25 cellular contexts compared by ENCODE assay signal in genomic region chr9:29220852-29221251, GRCh38. TPM values are rescaled to one million over a fixed set of nuclear protein-coding genes. Genes with fewer than 3 reads are reported as not detected.
DNase-seq lines count a peak whose midpoint lies in the region; ATAC-seq and TF ChIP-seq lines count a peak whose summit lies in the region.
"Had no signal": no experiment of that assay in that cellular context is flagged by ENCODE, and none has a peak within 500 bp of the region (broad histone marks: within the 10 kb centered on the region; RNA-seq: fewer than 3 reads in every experiment).

No MANE protein-coding gene starts in this region.

- H3K4me3 Mint-ChIP-seq in neural progenitor cell, result no peak overlapping the region
- H3K4me3 Mint-ChIP-seq: CD4-positive, alpha-beta memory T cell; H9; IgD-negative memory B cell had no signal

- H2AFZ ChIP-seq in Loucy (ENCODE audit: low read length), result peak overlapping the region; percentile 15; the same call in 1 of the 2 replicates
- no peak overlapping the region for H2AFZ ChIP-seq in neural progenitor cell (replicated peaks)

- 36% methylated on average over 1 of the region's 1 CpG for WGBS in prostate gland

- H3K9me2 ChIP-seq in Loucy (replicated peaks; ENCODE audit: low read depth, low read length), result no peaks in the 10 kb centered on the region

- no peaks in the 10 kb centered on the region for H3K9me3 Mint-ChIP-seq in neural progenitor cell
- H3K9me3 Mint-ChIP-seq: H9, IgD-negative memory B cell had no signal

- H3K27me3 Mint-ChIP-seq in neural progenitor cell (ENCODE audit: insufficient read depth, low read depth), result peaks cover 9% of the 10 kb centered on the region
- H3K27me3 Mint-ChIP-seq: IgD-negative memory B cell had no signal

- H3K4me1 ChIP-seq in A673 (ENCODE audit: insufficient read depth, low read length, poor library complexity, severe bottlenecking) (peaks cover 42% of the 10 kb centered on the region), Loucy (ENCODE audit: insufficient read depth, low read length, poor library complexity, severe bottlenecking) (no peaks in the 10 kb centered on the region), endocrine pancreas (ENCODE audit: control insufficient read depth, insufficient read depth, low read length) (peaks cover 10% of the 10 kb centered on the region), neural progenitor cell (no peaks in the 10 kb centered on the region), prostate gland (replicated peaks) (no peaks in the 10 kb centered on the region)
- H3K4me1 ChIP-seq: A549 had no signal

- H4K20me1 ChIP-seq in Loucy (ENCODE audit: insufficient read depth, low read length, poor library complexity, severe bottlenecking) (no peaks in the 10 kb centered on the region), neural progenitor cell (ENCODE audit: low read depth) (no peaks in the 10 kb centered on the region)

- H3K27ac Mint-ChIP-seq in neural progenitor cell, result no peak overlapping the region
- H3K27ac Mint-ChIP-seq: CD4-positive, alpha-beta memory T cell; H9; IgD-negative memory B cell had no signal

- no TSS peak for BruUV-seq in A673 (replicated peaks; lab: Mats Ljungman, UMichigan)

- intact Hi-C loops in A673 (cut with micrococcal nuclease; ENCODE audit: unreplicated experiment), result no loop called here
- intact Hi-C loops in prostate gland (cut with DNase I), result no loop called here

- TF ChIP-seq POLR2A in prostate gland (IDR thresholded peaks at IDR 0.05), result no peak

- TF ChIP-seq CTCF in A673 (conservative IDR thresholded peaks at IDR 0.05; ENCODE audit: low read depth, low read length) (peak; percentile 45; the same call in 1 of the 2 replicates), Loucy (conservative IDR thresholded peaks at IDR 0.05; ENCODE audit: low read length) (no peak), neural progenitor cell (IDR thresholded peaks at IDR 0.05) (peak; percentile 8), prostate gland (IDR thresholded peaks at IDR 0.05) (no peak)

- H3K79me2 ChIP-seq in Loucy (ENCODE audit: insufficient read depth, low read length) (no peaks in the 10 kb centered on the region), neural progenitor cell (ENCODE audit: low read depth) (no peaks in the 10 kb centered on the region)

- DNase-seq in A673 (ENCODE audit: low spot score), result no peak
- no peak for DNase-seq in neural progenitor cell (ENCODE audit: low spot score)
- DNase-seq in activated CD4-positive, alpha-beta T cell treated with anti-CD3 and anti-CD28 coated beads, Interleukin-2, amount 50 U/mL, for 48 hours, result no peak
- DNase-seq in prostate gland (ENCODE audit: low spot score), result no peak
- DNase-seq: C1 segment of cervical spinal cord; CD4-positive, alpha-beta memory T cell; COR-L47; DMS53; H9; NCI-H1092; NCI-H1417 treated with DMSO at 0.1 percent for 48 hours; NCI-H187 treated with DMSO at 0.1 percent for 48 hours; NCI-H2171 treated with DMSO at 0.1 percent for 48 hours; NCI-H345; NCI-H510A treated with DMSO at 0.1 percent for 48 hours; NCI-H82; SIG-M5 had no signal

- CTCF ChIA-PET in A673 (lab: Charles Lee), result no interaction called here

- no peaks in the 10 kb centered on the region for H3K27me3 ChIP-seq in A673 (replicated peaks; ENCODE audit: insufficient read depth, low read depth, low read length, poor library complexity)
- no peaks in the 10 kb centered on the region for H3K27me3 ChIP-seq in Loucy (ENCODE audit: insufficient read depth, low read length, poor library complexity, severe bottlenecking)
- H3K27me3 ChIP-seq in endocrine pancreas (ENCODE audit: control insufficient read depth, insufficient read depth, low read length), result no peaks in the 10 kb centered on the region
- H3K27me3 ChIP-seq in neural progenitor cell, result peaks cover 19% of the 10 kb centered on the region
- H3K27me3 ChIP-seq in prostate gland (replicated peaks; ENCODE audit: insufficient read depth), result no peaks in the 10 kb centered on the region

- ATAC-seq in HG03159 (IDR thresholded peaks at IDR 0.05; ENCODE audit: unreplicated experiment), result no peak
- ATAC-seq: A549 had no signal

- POLR2A ChIA-PET in A673 (lab: Charles Lee; ENCODE audit: low non-redundant PET), result interaction anchor here (0.5 kb wide), 1 partner anchor 54 kb away, joined by 4 read pairs; no protein-coding TSS in a partner anchor

- H3K36me3 Mint-ChIP-seq in neural progenitor cell, result no peaks in the 10 kb centered on the region
- H3K36me3 Mint-ChIP-seq: CD4-positive, alpha-beta memory T cell; IgD-negative memory B cell had no signal

- H3K4me2 ChIP-seq in Loucy (ENCODE audit: low read depth, low read length, poor library complexity, severe bottlenecking) (no peak overlapping the region), neural progenitor cell (no peak overlapping the region)
- H3K4me2 ChIP-seq: A549, KMS-11 had no signal

- H3K36me3 ChIP-seq in A673 (ENCODE audit: insufficient read depth, low read length, poor library complexity, severe bottlenecking) (no peaks in the 10 kb centered on the region), Loucy (ENCODE audit: insufficient read depth, low read length) (no peaks in the 10 kb centered on the region), endocrine pancreas (ENCODE audit: control insufficient read depth, insufficient read depth, low read length) (no peaks in the 10 kb centered on the region), neural progenitor cell (no peaks in the 10 kb centered on the region), prostate gland (no peaks in the 10 kb centered on the region)

- H3K27ac ChIP-seq in A673 (ENCODE audit: low read depth, low read length, poor library complexity, severe bottlenecking), result peak overlapping the region; percentile 44
- no peak overlapping the region for H3K27ac ChIP-seq in neural progenitor cell
- H3K27ac ChIP-seq in prostate gland, result no peak overlapping the region
- H3K27ac ChIP-seq: A549, KMS-11 had no signal

- H3F3A ChIP-seq in Loucy (ENCODE audit: low read depth) (no peaks in the 10 kb centered on the region), neural progenitor cell (ENCODE audit: low read depth) (no peaks in the 10 kb centered on the region)

- H3K4me3 ChIP-seq in A673 (ENCODE audit: low read depth, low read length, poor library complexity, severe bottlenecking) (no peak overlapping the region), Loucy (ENCODE audit: low read length, poor library complexity, severe bottlenecking) (no peak overlapping the region), endocrine pancreas (ENCODE audit: control insufficient read depth, insufficient read depth, low read length) (peak overlapping the region; percentile 5), neural progenitor cell (no peak overlapping the region), prostate gland (no peak overlapping the region)
- H3K4me3 ChIP-seq: A549 had no signal

- no peaks in the 10 kb centered on the region for H3K4me1 Mint-ChIP-seq in neural progenitor cell
- H3K4me1 Mint-ChIP-seq: IgD-negative memory B cell had no signal

- no peak overlapping the region for H3K9ac ChIP-seq in Loucy (ENCODE audit: low read depth, low read length, poor library complexity, severe bottlenecking)
- no peak overlapping the region for H3K9ac ChIP-seq in endocrine pancreas (ENCODE audit: control insufficient read depth, insufficient read depth, low read length)
- H3K9ac ChIP-seq in neural progenitor cell, result no peak overlapping the region
- H3K9ac ChIP-seq: KMS-11 had no signal

- H3K9me3 ChIP-seq in A673 (ENCODE audit: low read depth, low read length, poor library complexity, severe bottlenecking) (no peaks in the 10 kb centered on the region), Loucy (ENCODE audit: insufficient read depth, low read depth, low read length) (no peaks in the 10 kb centered on the region), endocrine pancreas (ENCODE audit: control insufficient read depth, low read length) (no peaks in the 10 kb centered on the region), neural progenitor cell (ENCODE audit: low read depth) (no peaks in the 10 kb centered on the region), prostate gland (no peaks in the 10 kb centered on the region)
- H3K9me3 ChIP-seq: A549 had no signal

RNA-seq across cellular contexts. Expression of gene LINGO2, which starts 7.5 kb away (rescaled TPM):
- total RNA-seq in A673 (2021) (8.0 and 10.7 TPM in 2 replicates), neural progenitor cell (ENCODE audit: low replicate concordance) (0.19 and 0.40 TPM in 2 replicates), prostate gland (under 1 TPM in 1 of 2 donors, not detected in 1; 0.85 TPM)
- total RNA-seq: CD4-positive, alpha-beta memory T cell; Daoy; G401 had no signal

Comparison
In these comparisons a context has a peak if more than half of its experiments do, and no peak if none do; other contexts are left out.
1. CTCF ChIP-seq: peak in A673 (single experiment) and neural progenitor cell (single experiment); none in Loucy (single experiment) and prostate gland (0 of 4).